ENCODE assay signal across 29 cellular contexts in genomic region chr12:75579552-75579951, GRCh38.
A peak's percentile ranks its signal among the peaks of the same experiment; 100 is the strongest.
DNase-seq lines count a peak whose midpoint lies in the region; ATAC-seq and TF ChIP-seq lines count a peak whose summit lies in the region.
"Had no signal": no experiment of that assay in that cellular context is flagged by ENCODE, and none has a peak within 500 bp of the region (broad histone marks: within the 10 kb centered on the region; RNA-seq: fewer than 3 reads in every experiment).

No MANE protein-coding gene starts in this region.

- no peaks in the 10 kb centered on the region for H3K27me3 Mint-ChIP-seq in CD4-positive, alpha-beta memory T cell
- H3K27me3 Mint-ChIP-seq: activated T-helper 17 cell treated with anti-CD3 and anti-CD28 coated beads, Interleukin-2, amount 50 U/mL, for 72 hours; dendritic cell treated with granulocyte-macrophage colony-stimulating factor and Interleukin-4, amounts not matched to agents 40 ng/mL and 50 ng/mL, for 4 days; type B pancreatic cell had no signal

- H3K36me3 ChIP-seq in WERI-Rb-1 = no peaks in the 10 kb centered on the region
- H3K36me3 ChIP-seq in CD4-positive, alpha-beta memory T cell (ENCODE audit: insufficient read depth, low read length) = no peaks in the 10 kb centered on the region
- H3K36me3 ChIP-seq: adrenal gland, left lung, pancreas had no signal

- H3K4me1 Mint-ChIP-seq in CD4-positive, alpha-beta memory T cell = peaks cover 0 to 5% (median 2%) of the 10 kb centered on the region in 4 donors
- H3K4me1 Mint-ChIP-seq: activated naive CD4-positive, alpha-beta T cell treated with anti-CD3 and anti-CD28 coated beads, Interleukin-2, amount 10 ng/mL, durations not matched to agents 7 days and 5 days; activated T-helper 17 cell treated with anti-CD3 and anti-CD28 coated beads, Interleukin-2, amount 50 U/mL, for 72 hours; memory B cell had no signal

- H3K4me1 ChIP-seq in CD4-positive, alpha-beta memory T cell (ENCODE audit: insufficient read depth, low read length) = no peaks in the 10 kb centered on the region
- H3K4me1 ChIP-seq: adrenal gland, left lung, pancreas had no signal

- TF ChIP-seq CTCF in WERI-Rb-1 (IDR thresholded peaks at IDR 0.05; ENCODE audit: low read depth, low read length) (no peak), RWPE1 (conservative IDR thresholded peaks at IDR 0.05; ENCODE audit: low read depth) (no peak)

- H3K27ac ChIP-seq in WERI-Rb-1 (peak overlapping the region; percentile 53), RWPE1 (no peak overlapping the region)
- H3K27ac ChIP-seq in CD4-positive, alpha-beta memory T cell (ENCODE audit: low read depth, low read length) = no peak overlapping the region
- H3K27ac ChIP-seq: adrenal gland, KMS-11, left lung, pancreas, VCaP had no signal

- H3K4me3 Mint-ChIP-seq in CD4-positive, alpha-beta memory T cell = no peak overlapping the region
- H3K4me3 Mint-ChIP-seq: activated naive CD4-positive, alpha-beta T cell treated with anti-CD3 and anti-CD28 coated beads, Interleukin-2, amount 10 ng/mL, durations not matched to agents 7 days and 5 days; activated T-helper 17 cell treated with anti-CD3 and anti-CD28 coated beads, Interleukin-2, amount 50 U/mL, for 72 hours; dendritic cell treated with granulocyte-macrophage colony-stimulating factor and Interleukin-4, amounts not matched to agents 40 ng/mL and 50 ng/mL, for 4 days; memory B cell; type B pancreatic cell had no signal

- in situ Hi-C loops in G401 (cut with HindIII; ENCODE audit: low sequenced_read_pairs) = no loop called here

- POLR2A ChIA-PET in CD4-positive, alpha-beta memory T cell (lab: Charles Lee; ENCODE audit: partially characterized antibody) = no interaction called here
- POLR2A ChIA-PET in RWPE1 (lab: Yijun Ruan, JAX; ENCODE audit: low non-redundant PET) = no interaction called here

- CTCF ChIA-PET in CD4-positive, alpha-beta memory T cell (lab: Charles Lee; ENCODE audit: partially characterized antibody) = no interaction called here
- CTCF ChIA-PET in RWPE1 (lab: Yijun Ruan, JAX) = interaction anchor here (0.6 kb wide), 1 partner anchor 457 kb away, joined by 3 read pairs; no protein-coding TSS in a partner anchor

- no peaks in the 10 kb centered on the region for H3K27me3 ChIP-seq in WERI-Rb-1 (ENCODE audit: insufficient read depth, low read depth, severe bottlenecking)
- H3K27me3 ChIP-seq in CD4-positive, alpha-beta memory T cell (ENCODE audit: insufficient read depth, low read length) = no peaks in the 10 kb centered on the region
- H3K27me3 ChIP-seq: adrenal gland, left lung, pancreas had no signal

- ATAC-seq in GM21576 (IDR thresholded peaks at IDR 0.05; ENCODE audit: unreplicated experiment) = no peak
- ATAC-seq: activated T-helper 17 cell treated with anti-CD3 and anti-CD28 coated beads, Interleukin-2, amount 50 U/mL, for 72 hours; esophagus mucosa; left lung; pancreas had no signal

- H3K4me3 ChIP-seq in WERI-Rb-1 (ENCODE audit: low read depth, low read length) = no peak overlapping the region
- no peak overlapping the region for H3K4me3 ChIP-seq in CD4-positive, alpha-beta memory T cell (ENCODE audit: low read length in 2 of 2)
- H3K4me3 ChIP-seq: adrenal gland, left lung, pancreas had no signal

- no peaks in the 10 kb centered on the region for H3K9me3 ChIP-seq in WERI-Rb-1 (ENCODE audit: severe bottlenecking)
- no peaks in the 10 kb centered on the region for H3K9me3 ChIP-seq in CD4-positive, alpha-beta memory T cell (ENCODE audit: control insufficient read depth in 1 of 2, low read length in 2 of 2)
- H3K9me3 ChIP-seq: adrenal gland, Caco-2, left lung, pancreas had no signal

- DNase-seq in DMS 273 treated with DMSO at 0.1 percent for 48 hours (lab: John Stamatoyannopoulos, UW) = peak; percentile 28
- peak; percentile 75 for DNase-seq in G401 (ENCODE audit: low spot score)
- peak; percentile 54 for DNase-seq in NCI-H446 treated with DMSO at 0.1 percent for 48 hours (lab: John Stamatoyannopoulos, UW)
- DNase-seq in WERI-Rb-1 = no peak
- no peak for DNase-seq in CD4-positive, alpha-beta memory T cell
- DNase-seq in RWPE1 (ENCODE audit: low spot score) = no peak
- DNase-seq: activated CD4-positive, alpha-beta T cell treated with anti-CD3 and anti-CD28 coated beads for 4 hours; activated naive CD4-positive, alpha-beta T cell treated with anti-CD3 and anti-CD28 coated beads, Interleukin-2, amount 10 ng/mL, durations not matched to agents 7 days and 5 days; adrenal gland; Caco-2; central memory CD4-positive, alpha-beta T cell; foreskin fibroblast; head of caudate nucleus; islet precursor cell; left lung; MM.1S; NCI-H187; pancreas; small intestine; stimulated activated naive CD4-positive, alpha-beta T cell; T1000 had no signal

- no peaks in the 10 kb centered on the region for H3K36me3 Mint-ChIP-seq in CD4-positive, alpha-beta memory T cell
- H3K36me3 Mint-ChIP-seq: activated naive CD4-positive, alpha-beta T cell treated with anti-CD3 and anti-CD28 coated beads, Interleukin-2, amount 10 ng/mL, durations not matched to agents 7 days and 5 days; memory B cell; type B pancreatic cell had no signal

- intact Hi-C loops in CD4-positive, alpha-beta memory T cell (cut with micrococcal nuclease) = no loop called here

- H3K9me3 Mint-ChIP-seq in CD4-positive, alpha-beta memory T cell = no peaks in the 10 kb centered on the region
- H3K9me3 Mint-ChIP-seq: activated naive CD4-positive, alpha-beta T cell treated with anti-CD3 and anti-CD28 coated beads, Interleukin-2, amount 10 ng/mL, durations not matched to agents 7 days and 5 days; activated T-helper 17 cell treated with anti-CD3 and anti-CD28 coated beads, Interleukin-2, amount 50 U/mL, for 72 hours; dendritic cell treated with granulocyte-macrophage colony-stimulating factor and Interleukin-4, amounts not matched to agents 40 ng/mL and 50 ng/mL, for 4 days; memory B cell; type B pancreatic cell had no signal

- no peak overlapping the region for H3K27ac Mint-ChIP-seq in CD4-positive, alpha-beta memory T cell
- H3K27ac Mint-ChIP-seq: activated naive CD4-positive, alpha-beta T cell treated with anti-CD3 and anti-CD28 coated beads, Interleukin-2, amount 10 ng/mL, durations not matched to agents 7 days and 5 days; activated T-helper 17 cell treated with anti-CD3 and anti-CD28 coated beads, Interleukin-2, amount 50 U/mL, for 72 hours; dendritic cell treated with granulocyte-macrophage colony-stimulating factor and Interleukin-4, amounts not matched to agents 40 ng/mL and 50 ng/mL, for 4 days; memory B cell; type B pancreatic cell had no signal

Comparison
In these comparisons a context has a peak if more than half of its experiments do, and no peak if none do; other contexts are left out.
1. DNase-seq: peak in DMS 273 treated with DMSO at 0.1 percent for 48 hours (single experiment), G401 (single experiment) and NCI-H446 treated with DMSO at 0.1 percent for 48 hours (single experiment); none in WERI-Rb-1 (single experiment), CD4-positive, alpha-beta memory T cell (0 of 5) and RWPE1 (single experiment).